1 cellular context compared by ENCODE assay signal in the genomic region with DNA sequence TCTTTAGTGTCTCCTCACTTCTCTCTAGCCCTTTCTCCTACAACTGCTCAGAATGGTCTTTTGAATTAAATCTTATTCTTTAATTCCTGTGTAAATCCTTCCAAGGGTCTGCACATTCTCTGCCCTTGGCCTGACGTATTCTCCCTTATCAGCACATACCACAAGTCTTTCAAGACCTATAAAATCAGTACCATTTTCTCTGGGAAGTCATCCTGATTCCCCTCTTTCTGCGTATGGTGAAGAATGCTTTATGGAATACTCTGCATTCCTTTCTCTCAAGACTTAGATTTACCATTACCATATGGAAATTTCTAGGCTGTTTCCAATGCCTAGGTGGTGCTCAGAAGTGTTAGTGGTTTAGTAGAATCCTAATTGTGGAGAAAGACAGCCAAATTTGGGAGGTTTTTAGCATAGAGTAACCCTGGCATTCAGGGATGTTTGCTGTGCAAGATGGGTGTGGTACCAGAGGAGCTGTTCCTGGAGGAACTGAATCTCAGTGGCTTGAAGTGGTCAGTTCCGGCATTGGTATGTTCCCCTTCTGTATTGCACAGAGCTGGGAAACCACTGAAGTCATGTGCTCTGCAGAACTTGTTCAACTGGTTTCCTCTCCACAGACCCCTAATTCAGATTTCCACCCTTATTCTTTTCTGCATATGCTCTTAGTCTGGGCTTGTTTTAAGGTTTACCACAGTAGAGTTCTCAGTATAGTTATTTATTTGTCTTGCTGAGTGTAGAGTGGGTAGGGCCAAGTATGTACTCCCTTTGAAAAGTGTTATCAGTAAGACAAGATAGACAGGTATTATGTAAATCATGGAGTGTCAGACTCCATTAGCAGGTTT.
TF ChIP-seq lines count a peak whose summit lies in the region.

No MANE protein-coding gene starts in this region.

TF ChIP-seq in K562, 482 proteins besides CTCF, POLR2A, EP300 and RAD21 (continued from another document):
- TF ChIP-seq, protein P1, sequence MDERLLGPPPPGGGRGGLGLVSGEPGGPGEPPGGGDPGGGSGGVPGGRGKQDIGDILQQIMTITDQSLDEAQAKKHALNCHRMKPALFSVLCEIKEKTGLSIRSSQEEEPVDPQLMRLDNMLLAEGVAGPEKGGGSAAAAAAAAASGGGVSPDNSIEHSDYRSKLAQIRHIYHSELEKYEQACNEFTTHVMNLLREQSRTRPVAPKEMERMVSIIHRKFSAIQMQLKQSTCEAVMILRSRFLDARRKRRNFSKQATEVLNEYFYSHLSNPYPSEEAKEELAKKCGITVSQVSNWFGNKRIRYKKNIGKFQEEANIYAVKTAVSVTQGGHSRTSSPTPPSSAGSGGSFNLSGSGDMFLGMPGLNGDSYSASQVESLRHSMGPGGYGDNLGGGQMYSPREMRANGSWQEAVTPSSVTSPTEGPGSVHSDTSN (CRISPR knock-in tag; IDR thresholded peaks at IDR 0.05; ENCODE audit: low read depth), result no peak
- TF ChIP-seq, protein P1 (tag; conservative IDR thresholded peaks at IDR 0.05; ENCODE audit: low read depth), result 0 out of 2 replicates have a peak, but pooled peaks have one; percentile 21
- TF ChIP-seq ZFP36 (IDR thresholded peaks at IDR 0.05; ENCODE audit: low read depth, low read length, partially characterized antibody), result peak; percentile 13
- no peak for TF ChIP-seq ZC3H11A (IDR thresholded peaks at IDR 0.05; ENCODE audit: low read depth, low read length)
- no peak for TF ChIP-seq RBM34 (IDR thresholded peaks at IDR 0.05; ENCODE audit: borderline replicate concordance, insufficient read depth, low read length)
- no peak for TF ChIP-seq ZNF124 (CRISPR knock-in tag; IDR thresholded peaks at IDR 0.05)
- TF ChIP-seq MECOM (CRISPR knock-in tag; IDR thresholded peaks at IDR 0.05), result 0 out of 2 replicates have a peak, but pooled peaks have one; percentile 61
- TF ChIP-seq, protein P2, sequence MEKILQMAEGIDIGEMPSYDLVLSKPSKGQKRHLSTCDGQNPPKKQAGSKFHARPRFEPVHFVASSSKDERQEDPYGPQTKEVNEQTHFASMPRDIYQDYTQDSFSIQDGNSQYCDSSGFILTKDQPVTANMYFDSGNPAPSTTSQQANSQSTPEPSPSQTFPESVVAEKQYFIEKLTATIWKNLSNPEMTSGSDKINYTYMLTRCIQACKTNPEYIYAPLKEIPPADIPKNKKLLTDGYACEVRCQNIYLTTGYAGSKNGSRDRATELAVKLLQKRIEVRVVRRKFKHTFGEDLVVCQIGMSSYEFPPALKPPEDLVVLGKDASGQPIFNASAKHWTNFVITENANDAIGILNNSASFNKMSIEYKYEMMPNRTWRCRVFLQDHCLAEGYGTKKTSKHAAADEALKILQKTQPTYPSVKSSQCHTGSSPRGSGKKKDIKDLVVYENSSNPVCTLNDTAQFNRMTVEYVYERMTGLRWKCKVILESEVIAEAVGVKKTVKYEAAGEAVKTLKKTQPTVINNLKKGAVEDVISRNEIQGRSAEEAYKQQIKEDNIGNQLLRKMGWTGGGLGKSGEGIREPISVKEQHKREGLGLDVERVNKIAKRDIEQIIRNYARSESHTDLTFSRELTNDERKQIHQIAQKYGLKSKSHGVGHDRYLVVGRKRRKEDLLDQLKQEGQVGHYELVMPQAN (IDR thresholded peaks at IDR 0.05; ENCODE audit: borderline replicate concordance), result no peak
- no peak for TF ChIP-seq OTX1 (CRISPR knock-in tag; IDR thresholded peaks at IDR 0.05)
- TF ChIP-seq, protein P3, sequence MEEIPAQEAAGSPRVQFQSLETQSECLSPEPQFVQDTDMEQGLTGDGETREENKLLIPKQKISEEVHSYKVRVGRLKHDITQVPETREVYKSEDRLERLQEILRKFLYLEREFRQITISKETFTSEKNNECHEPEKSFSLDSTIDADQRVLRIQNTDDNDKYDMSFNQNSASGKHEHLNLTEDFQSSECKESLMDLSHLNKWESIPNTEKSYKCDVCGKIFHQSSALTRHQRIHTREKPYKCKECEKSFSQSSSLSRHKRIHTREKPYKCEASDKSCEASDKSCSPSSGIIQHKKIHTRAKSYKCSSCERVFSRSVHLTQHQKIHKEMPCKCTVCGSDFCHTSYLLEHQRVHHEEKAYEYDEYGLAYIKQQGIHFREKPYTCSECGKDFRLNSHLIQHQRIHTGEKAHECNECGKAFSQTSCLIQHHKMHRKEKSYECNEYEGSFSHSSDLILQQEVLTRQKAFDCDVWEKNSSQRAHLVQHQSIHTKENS (CRISPR knock-in tag; IDR thresholded peaks at IDR 0.05), result no peak
- peak; percentile 46; the same call in 1 of the 2 replicates for TF ChIP-seq PKNOX1 (IDR thresholded peaks at IDR 0.05)
- no peak for TF ChIP-seq ATF7 (IDR thresholded peaks at IDR 0.05)
- TF ChIP-seq, protein P4, sequence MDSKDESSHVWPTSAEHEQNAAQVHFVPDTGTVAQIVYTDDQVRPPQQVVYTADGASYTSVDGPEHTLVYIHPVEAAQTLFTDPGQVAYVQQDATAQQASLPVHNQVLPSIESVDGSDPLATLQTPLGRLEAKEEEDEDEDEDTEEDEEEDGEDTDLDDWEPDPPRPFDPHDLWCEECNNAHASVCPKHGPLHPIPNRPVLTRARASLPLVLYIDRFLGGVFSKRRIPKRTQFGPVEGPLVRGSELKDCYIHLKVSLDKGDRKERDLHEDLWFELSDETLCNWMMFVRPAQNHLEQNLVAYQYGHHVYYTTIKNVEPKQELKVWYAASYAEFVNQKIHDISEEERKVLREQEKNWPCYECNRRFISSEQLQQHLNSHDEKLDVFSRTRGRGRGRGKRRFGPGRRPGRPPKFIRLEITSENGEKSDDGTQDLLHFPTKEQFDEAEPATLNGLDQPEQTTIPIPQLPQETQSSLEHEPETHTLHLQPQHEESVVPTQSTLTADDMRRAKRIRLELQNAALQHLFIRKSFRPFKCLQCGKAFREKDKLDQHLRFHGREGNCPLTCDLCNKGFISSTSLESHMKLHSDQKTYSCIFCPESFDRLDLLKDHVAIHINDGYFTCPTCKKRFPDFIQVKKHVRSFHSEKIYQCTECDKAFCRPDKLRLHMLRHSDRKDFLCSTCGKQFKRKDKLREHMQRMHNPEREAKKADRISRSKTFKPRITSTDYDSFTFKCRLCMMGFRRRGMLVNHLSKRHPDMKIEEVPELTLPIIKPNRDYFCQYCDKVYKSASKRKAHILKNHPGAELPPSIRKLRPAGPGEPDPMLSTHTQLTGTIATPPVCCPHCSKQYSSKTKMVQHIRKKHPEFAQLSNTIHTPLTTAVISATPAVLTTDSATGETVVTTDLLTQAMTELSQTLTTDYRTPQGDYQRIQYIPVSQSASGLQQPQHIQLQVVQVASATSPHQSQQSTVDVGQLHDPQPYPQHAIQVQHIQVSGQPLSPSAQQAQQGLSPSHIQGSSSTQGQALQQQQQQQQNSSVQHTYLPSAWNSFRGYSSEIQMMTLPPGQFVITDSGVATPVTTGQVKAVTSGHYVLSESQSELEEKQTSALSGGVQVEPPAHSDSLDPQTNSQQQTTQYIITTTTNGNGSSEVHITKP (IDR thresholded peaks at IDR 0.05; ENCODE audit: partially characterized antibody), result peak; percentile 67
- peak; percentile 58 for TF ChIP-seq MEIS2 (IDR thresholded peaks at IDR 0.05; ENCODE audit: partially characterized antibody)
- TF ChIP-seq PHF20 (IDR thresholded peaks at IDR 0.05; ENCODE audit: partially characterized antibody), result no peak
- TF ChIP-seq HNRNPK (IDR thresholded peaks at IDR 0.05; ENCODE audit: low read depth, low read length, poor library complexity, severe bottlenecking), result no peak
- no peak for TF ChIP-seq RB1 (IDR thresholded peaks at IDR 0.05; ENCODE audit: low read depth)
- peak; percentile 77 to 81 for TF ChIP-seq KDM1A (IDR thresholded peaks at IDR 0.05)
